27 cellular contexts compared by ENCODE assay signal in the genomic region with DNA sequence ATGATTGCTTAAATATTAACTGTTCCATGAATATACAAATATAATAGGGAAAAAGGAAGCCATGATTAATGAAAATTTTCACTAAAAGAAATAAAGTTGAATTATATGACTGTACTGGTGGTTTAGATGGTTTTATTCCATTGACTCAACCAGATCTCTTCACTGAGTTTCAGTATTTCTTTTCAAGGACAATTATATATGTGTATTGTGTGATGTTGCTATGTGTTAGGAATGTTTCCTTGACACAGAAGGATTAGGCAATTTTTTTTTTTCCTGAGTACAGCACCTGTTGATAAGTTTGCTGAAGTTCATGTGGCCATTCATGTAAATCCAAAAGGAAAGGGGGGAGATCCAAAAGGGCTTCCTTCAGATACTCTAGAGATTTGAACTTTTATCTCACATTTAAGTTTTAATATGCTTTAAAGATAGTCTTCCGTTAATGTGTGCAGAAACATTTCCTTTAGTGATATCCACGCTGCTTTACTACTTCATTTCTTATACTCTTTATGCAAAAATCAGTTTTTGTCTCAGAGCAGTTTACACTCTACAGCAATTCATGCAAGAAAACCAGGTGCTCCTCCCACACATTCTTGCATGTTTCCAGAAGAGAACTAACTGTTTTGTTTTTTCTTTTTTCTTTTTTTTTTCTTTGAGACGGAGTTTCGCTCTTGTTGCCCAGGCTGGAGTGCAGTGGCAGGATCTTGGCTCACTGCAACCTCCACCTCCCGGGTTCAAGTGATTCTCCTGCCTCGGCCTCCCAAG.
DNase-seq lines count a peak whose midpoint lies in the region; ATAC-seq and TF ChIP-seq lines count a peak whose summit lies in the region.
"Had no signal": no experiment of that assay in that cellular context is flagged by ENCODE, and none has a peak within 500 bp of the region (broad histone marks: within the 10 kb centered on the region; RNA-seq: fewer than 3 reads in every experiment).

No MANE protein-coding gene starts in this region.

- H3K4me3 ChIP-seq in epithelial cell of proximal tubule (ENCODE audit: low read depth, low read length) = no peak overlapping the region
- H3K4me3 ChIP-seq: colonic mucosa, HAP-1, prostate gland, skin epidermis had no signal

- peak; percentile 56 for ATAC-seq in GM19328 (IDR thresholded peaks at IDR 0.05; ENCODE audit: unreplicated experiment)
- ATAC-seq in HG02973 (IDR thresholded peaks at IDR 0.05; ENCODE audit: unreplicated experiment) = peak; percentile 68
- ATAC-seq in HG02938 (IDR thresholded peaks at IDR 0.05; ENCODE audit: unreplicated experiment) = no peak
- ATAC-seq: left ventricle myocardium superior; PC-3; stimulated activated naive CD8-positive, alpha-beta T cell treated with anti-CD3 and anti-CD28 coated beads, Interleukin-15, amount 100 ng/mL, for 72 hours had no signal

- peak; percentile 40 for DNase-seq in epithelial cell of proximal tubule (ENCODE audit: low read depth)
- no peak for DNase-seq in stimulated activated CD4-positive, alpha-beta T cell treated with anti-CD3 and anti-CD28 coated beads, Interleukin-2, amount 100 ng/mL, for 24 hours
- no peak for DNase-seq in NCI-H1092 treated with DMSO at 0.1 percent for 48 hours (lab: John Stamatoyannopoulos, UW)
- no peak for DNase-seq in AG08396 (ENCODE audit: low spot score)
- DNase-seq: activated CD4-positive, alpha-beta T cell treated with anti-CD3 and anti-CD28 coated beads, Interleukin-2, amount 10 ng/mL, durations not matched to agents 24 days and 14 days; activated naive CD8-positive, alpha-beta T cell treated with anti-CD3 and anti-CD28 coated beads for 36 hours; AML-193; colonic mucosa; COR-L47; endodermal cell; KBM-7; left ventricle myocardium superior; NCI-H1694 treated with DMSO at 0.1 percent for 48 hours; NCI-H2227 treated with DMSO at 0.1 percent for 48 hours; NCI-H774; PC-3; SIG-M5; stimulated activated CD4-positive, alpha-beta T cell treated with anti-CD3 and anti-CD28 coated beads, Interleukin-2, amount 100 ng/mL, for 48 hours; stimulated activated naive CD8-positive, alpha-beta T cell treated with anti-CD3 and anti-CD28 coated beads, Interleukin-15, amount 100 ng/mL, for 72 hours; T-helper 1 cell; trophoblast cell had no signal

- no peak for TF ChIP-seq CTCF in epithelial cell of proximal tubule (conservative IDR thresholded peaks at IDR 0.05; ENCODE audit: low read depth, low read length)
